In the genomic region with DNA sequence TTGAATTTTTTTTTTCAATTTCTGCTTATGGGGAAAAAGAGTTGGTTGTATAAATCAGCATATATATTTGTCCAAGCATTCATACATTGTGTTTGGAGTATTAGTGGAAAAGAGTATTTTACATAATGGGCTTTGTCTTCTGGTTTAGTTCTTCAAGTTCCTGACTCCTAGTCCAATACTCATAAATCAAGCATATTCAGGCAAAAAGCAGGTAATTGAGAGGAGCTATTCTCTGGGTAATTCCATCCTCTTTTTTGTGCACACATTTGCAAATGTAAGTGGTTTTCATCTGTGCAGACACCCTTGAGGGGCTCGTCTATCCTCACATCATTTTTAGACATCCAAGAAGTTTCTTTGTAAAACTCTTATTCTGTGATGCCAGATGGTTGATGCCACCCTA, we compare ENCODE assay signal across 1 cellular context.
TF ChIP-seq lines count a peak whose summit lies in the region.

No MANE protein-coding gene starts in this region.

TF ChIP-seq in SK-N-SH, 30 proteins besides CTCF, POLR2A, EP300 and RAD21 (continued from another document):
- TF ChIP-seq GATA2 (CRISPR knock-in tag; IDR thresholded peaks at IDR 0.05) = no peak
